In genomic region chr17:75059369-75060345, GRCh38 we compare ENCODE assay signal across 8 cellular contexts. TPM values are rescaled to one million over a fixed set of nuclear protein-coding genes. Genes with fewer than 3 reads are reported as not detected.
A peak's percentile ranks its signal among the peaks of the same experiment; 100 is the strongest.
DNase-seq lines count a peak whose midpoint lies in the region; ATAC-seq lines count a peak whose summit lies in the region.

No MANE protein-coding gene starts in this region.

- peaks cover 52% of the 10 kb centered on the region for H3K36me3 Mint-ChIP-seq in activated CD4-positive, alpha-beta T cell treated with anti-CD3 and anti-CD28 coated beads, Interleukin-2, amount 10 ng/mL, durations not matched to agents 7 days and 5 days (ENCODE audit: low read depth)

- POLR2A ChIA-PET in activated CD4-positive, alpha-beta T cell treated with anti-CD3 and anti-CD28 coated beads, Interleukin-2, amount 10 ng/mL, durations not matched to agents 7 days and 5 days (lab: Charles Lee) = interaction anchor here (0.6 to 1.5 kb wide), 4 partner anchors 10 to 22 kb away, joined by 3 to 13 read pairs (median 6); no protein-coding TSS in a partner anchor

- ATAC-seq in HG03045 (IDR thresholded peaks at IDR 0.05; ENCODE audit: unreplicated experiment) = no peak

- H3K4me3 Mint-ChIP-seq in activated CD4-positive, alpha-beta T cell treated with anti-CD3 and anti-CD28 coated beads, Interleukin-2, amount 10 ng/mL, durations not matched to agents 7 days and 5 days = no peak overlapping the region

- H3K4me1 Mint-ChIP-seq in activated CD4-positive, alpha-beta T cell treated with anti-CD3 and anti-CD28 coated beads, Interleukin-2, amount 10 ng/mL, durations not matched to agents 7 days and 5 days = peaks cover 21% of the 10 kb centered on the region

- H3K27ac Mint-ChIP-seq in activated CD4-positive, alpha-beta T cell treated with anti-CD3 and anti-CD28 coated beads, Interleukin-2, amount 10 ng/mL, durations not matched to agents 7 days and 5 days = peak overlapping the region; percentile 69

- no peaks in the 10 kb centered on the region for H3K9me3 Mint-ChIP-seq in activated CD4-positive, alpha-beta T cell treated with anti-CD3 and anti-CD28 coated beads, Interleukin-2, amount 10 ng/mL, durations not matched to agents 7 days and 5 days

- CTCF ChIA-PET in activated CD4-positive, alpha-beta T cell treated with anti-CD3 and anti-CD28 coated beads, Interleukin-2, amount 10 ng/mL, durations not matched to agents 7 days and 5 days (lab: Charles Lee) = interaction anchor here (0.6 to 3.1 kb wide), 14 partner anchors 11 to 911 kb away, joined by 3 to 17 read pairs (median 3); partner anchors contain the start of genes MRPL58 and NT5C

- DNase-seq in activated CD4-positive, alpha-beta T cell treated with anti-CD3 and anti-CD28 coated beads, Interleukin-2, amount 10 ng/mL, durations not matched to agents 7 days and 5 days = peak; percentile 24
- DNase-seq in activated CD4-positive, alpha-beta T cell treated with anti-CD3 and anti-CD28 coated beads for 1 hour = no peak
- DNase-seq in SHP77 (lab: John Stamatoyannopoulos, UW) = peak; percentile 31 to 59
- peak; percentile 83 for DNase-seq in fibroblast of gingiva (ENCODE audit: low read depth)
- DNase-seq in occipital lobe (lab: John Stamatoyannopoulos, UW) = peak; percentile 37
- no peak for DNase-seq in effector CD8-positive, alpha-beta T cell (lab: John Stamatoyannopoulos, UW)
- DNase-seq in stimulated activated CD4-positive, alpha-beta T cell treated with anti-CD3 and anti-CD28 coated beads, Interleukin-12 subunit alpha, Interleukin-12 subunit beta, amount 100 ng/mL, for 4 hours = no peak

- no peaks in the 10 kb centered on the region for H3K27me3 Mint-ChIP-seq in activated CD4-positive, alpha-beta T cell treated with anti-CD3 and anti-CD28 coated beads, Interleukin-2, amount 10 ng/mL, durations not matched to agents 7 days and 5 days

RNA-seq across cellular contexts. Expression of gene KCTD2, which starts 12.6 kb away (rescaled TPM):
- total RNA-seq in activated CD4-positive, alpha-beta T cell treated with anti-CD3 and anti-CD28 coated beads, Interleukin-2, amount 10 ng/mL, durations not matched to agents 7 days and 5 days = 10 to 100 TPM; 21.7 TPM
- total RNA-seq in occipital lobe = 30.4 TPM

RNA-seq across cellular contexts. Expression of gene ATP5PD, which starts 12.9 kb away (rescaled TPM):
- 100 to 1,000 TPM; 252 to 259 TPM for total RNA-seq in activated CD4-positive, alpha-beta T cell treated with anti-CD3 and anti-CD28 coated beads, Interleukin-2, amount 10 ng/mL, durations not matched to agents 7 days and 5 days
- total RNA-seq in occipital lobe = 100 TPM

RNA-seq across cellular contexts. Expression of gene SLC16A5, which starts 28.1 kb away (rescaled TPM):
- total RNA-seq in activated CD4-positive, alpha-beta T cell treated with anti-CD3 and anti-CD28 coated beads, Interleukin-2, amount 10 ng/mL, durations not matched to agents 7 days and 5 days = 10 to 100 TPM; 11.4 to 12.2 TPM
- 1.4 TPM for total RNA-seq in occipital lobe

RNA-seq across cellular contexts. Expression of gene MRPL58, which starts 47.2 kb away (rescaled TPM):
- total RNA-seq in activated CD4-positive, alpha-beta T cell treated with anti-CD3 and anti-CD28 coated beads, Interleukin-2, amount 10 ng/mL, durations not matched to agents 7 days and 5 days = 10 to 100 TPM; 41.2 to 46.2 TPM
- total RNA-seq in occipital lobe = 8.0 TPM

RNA-seq across cellular contexts. Expression of gene ARMC7, which starts 50.1 kb away (rescaled TPM):
- total RNA-seq in activated CD4-positive, alpha-beta T cell treated with anti-CD3 and anti-CD28 coated beads, Interleukin-2, amount 10 ng/mL, durations not matched to agents 7 days and 5 days = 10 to 100 TPM; 18.5 to 18.8 TPM
- 3.0 TPM for total RNA-seq in occipital lobe

Comparison
In these comparisons a context has a peak if more than half of its experiments do, and no peak if none do; other contexts are left out.
1. DNase-seq: peak in activated CD4-positive, alpha-beta T cell treated with anti-CD3 and anti-CD28 coated beads, Interleukin-2, amount 10 ng/mL, durations not matched to agents 7 days and 5 days (single experiment), SHP77 (2 of 2), fibroblast of gingiva (single experiment) and occipital lobe (single experiment); none in activated CD4-positive, alpha-beta T cell treated with anti-CD3 and anti-CD28 coated beads for 1 hour (single experiment), effector CD8-positive, alpha-beta T cell (single experiment) and stimulated activated CD4-positive, alpha-beta T cell treated with anti-CD3 and anti-CD28 coated beads, Interleukin-12 subunit alpha, Interleukin-12 subunit beta, amount 100 ng/mL, for 4 hours (single experiment).